Comparison of ENCODE assay signal across 8 cellular contexts in genomic region chr20:63009044-63009961, GRCh38. TPM values are rescaled to one million over a fixed set of nuclear protein-coding genes. Genes with fewer than 3 reads are reported as not detected.
A peak's percentile ranks its signal among the peaks of the same experiment; 100 is the strongest.
DNase-seq lines count a peak whose midpoint lies in the region; ATAC-seq and TF ChIP-seq lines count a peak whose summit lies in the region.

No MANE protein-coding gene starts in this region.

- DNase-seq in COLO668 (lab: John Stamatoyannopoulos, UW; ENCODE audit: unreplicated experiment) (peak; percentile 82), NOMO-1 (lab: John Stamatoyannopoulos, UW; ENCODE audit: unreplicated experiment in 2 of 2) (peak; percentile 62 to 72), endothelial cell (ENCODE audit: low spot score) (peak; percentile 86), naive B cell (peak; percentile 80)
- DNase-seq in activated CD8-positive, alpha-beta memory T cell treated with anti-CD3 and anti-CD28 coated beads for 48 hours (ENCODE audit: low read depth in 2 of 3, low spot score in 2 of 3), result peak; percentile 59 to 87 (median 81)
- DNase-seq in stimulated activated naive B cell treated with anti-CD40 and anti-IgM and Interleukin-4, amounts not matched to agents 10 μg/mL and 1 μg/mL and 100 μg/mL, for 72 hours, result peak; percentile 70

- H3K4me3 Mint-ChIP-seq in endothelial cell (ENCODE audit: unreplicated experiment) (no peak overlapping the region), naive B cell (peak overlapping the region; percentile 42 to 92 (median 72))
- H3K4me3 Mint-ChIP-seq in stimulated activated naive B cell treated with anti-CD40 and anti-IgM and Interleukin-4, amounts not matched to agents 10 μg/mL and 1 μg/mL and 100 μg/mL, for 72 hours, result peak overlapping the region; percentile 62 to 82

- TF ChIP-seq CTCF in endothelial cell (IDR thresholded peaks at IDR 0.05; ENCODE audit: unreplicated experiment), result peak; percentile 97

- H3K4me1 Mint-ChIP-seq in endothelial cell (ENCODE audit: unreplicated experiment) (no peaks in the 10 kb centered on the region), naive B cell (peaks cover 10 to 27% (median 19%) of the 10 kb centered on the region in 3 donors)
- peaks cover 27 to 53% of the 10 kb centered on the region in 2 donors for H3K4me1 Mint-ChIP-seq in stimulated activated naive B cell treated with anti-CD40 and anti-IgM and Interleukin-4, amounts not matched to agents 10 μg/mL and 1 μg/mL and 100 μg/mL, for 72 hours

- ATAC-seq in GM19395 (IDR thresholded peaks at IDR 0.05; ENCODE audit: unreplicated experiment) (peak; percentile 42), HG03521 (IDR thresholded peaks at IDR 0.05; ENCODE audit: unreplicated experiment) (peak; percentile 41), naive B cell (ENCODE audit: low read depth in 2 of 2) (peak; percentile 79)
- peak; percentile 80 to 83 for ATAC-seq in stimulated activated naive B cell treated with anti-CD40 and anti-IgM and Interleukin-4, amounts not matched to agents 10 μg/mL and 1 μg/mL and 100 μg/mL, for 72 hours (replicated peaks)

- H3K27ac Mint-ChIP-seq in endothelial cell (ENCODE audit: unreplicated experiment), result no peak overlapping the region
- H3K27ac Mint-ChIP-seq in naive B cell, result peak overlapping the region in 4 of 6 donors; percentile 34 to 89 (median 70)
- H3K27ac Mint-ChIP-seq in stimulated activated naive B cell treated with anti-CD40 and anti-IgM and Interleukin-4, amounts not matched to agents 10 μg/mL and 1 μg/mL and 100 μg/mL, for 72 hours, result peak overlapping the region; percentile 77

- H3K9me3 Mint-ChIP-seq in endothelial cell (ENCODE audit: unreplicated experiment), result peaks cover 8% of the 10 kb centered on the region
- H3K9me3 Mint-ChIP-seq in naive B cell, result peaks cover 7 to 25% (median 18%) of the 10 kb centered on the region in 7 donors
- peaks cover 8% of the 10 kb centered on the region in 2 donors for H3K9me3 Mint-ChIP-seq in stimulated activated naive B cell treated with anti-CD40 and anti-IgM and Interleukin-4, amounts not matched to agents 10 μg/mL and 1 μg/mL and 100 μg/mL, for 72 hours

- H3K27me3 Mint-ChIP-seq in endothelial cell (ENCODE audit: unreplicated experiment) (peaks cover 12% of the 10 kb centered on the region), naive B cell (peaks cover 43 to 67% (median 45%) of the 10 kb centered on the region in 3 donors)
- H3K27me3 Mint-ChIP-seq in stimulated activated naive B cell treated with anti-CD40 and anti-IgM and Interleukin-4, amounts not matched to agents 10 μg/mL and 1 μg/mL and 100 μg/mL, for 72 hours, result peaks cover 53 to 81% of the 10 kb centered on the region in 2 donors

- H3K36me3 Mint-ChIP-seq in endothelial cell (ENCODE audit: low read depth, unreplicated experiment) (peaks cover 7% of the 10 kb centered on the region), naive B cell (peaks cover 9 to 16% of the 10 kb centered on the region in 2 donors)
- H3K36me3 Mint-ChIP-seq in stimulated activated naive B cell treated with anti-CD40 and anti-IgM and Interleukin-4, amounts not matched to agents 10 μg/mL and 1 μg/mL and 100 μg/mL, for 72 hours, result peaks cover 3 to 7% of the 10 kb centered on the region in 2 donors

RNA-seq across cellular contexts. Expression of gene BHLHE23, which starts 2.5 kb away (rescaled TPM):
- total RNA-seq in endothelial cell (ENCODE audit: unreplicated experiment), result not detected
- polyA plus RNA-seq in naive B cell (ENCODE audit: low read depth in 6 of 6), result not detected

RNA-seq across cellular contexts. Expression of gene SLC17A9, which starts 56.8 kb away (rescaled TPM):
- 7.0 TPM for total RNA-seq in endothelial cell (ENCODE audit: unreplicated experiment)
- 1 to 10 TPM; 3.1 to 10.0 (median 5.1) TPM for polyA plus RNA-seq in naive B cell (ENCODE audit: low read depth in 6 of 6)

Comparison
In these comparisons a context has a peak if more than half of its experiments do, and no peak if none do; other contexts are left out.
1. Peak in every context shown above with its lines: DNase-seq and ATAC-seq.